2 cellular contexts compared by ENCODE assay signal in the genomic region with DNA sequence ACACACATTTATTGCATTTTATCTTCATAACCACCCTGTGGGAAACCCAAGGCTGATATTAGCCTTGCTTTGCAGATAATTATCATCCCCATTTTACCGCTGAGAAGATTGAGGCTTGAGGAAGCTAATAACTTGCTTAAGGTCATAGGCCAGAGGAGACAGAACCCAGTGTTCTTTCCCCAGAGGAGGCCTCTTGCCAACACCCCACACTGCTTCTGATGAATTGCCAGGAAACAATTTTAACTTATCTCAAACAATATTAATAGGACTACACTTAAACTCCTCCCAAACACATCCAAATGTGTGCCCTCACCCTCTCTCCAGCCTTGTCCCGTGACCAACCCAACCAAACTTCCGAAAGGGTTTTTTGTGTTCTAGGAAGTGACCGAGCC.
A peak's percentile ranks its signal among the peaks of the same experiment; 100 is the strongest.
TF ChIP-seq lines count a peak whose summit lies in the region.

No MANE protein-coding gene starts in this region.

TF ChIP-seq in K562, 482 proteins besides CTCF, POLR2A, EP300 and RAD21:
- TF ChIP-seq MAFF (IDR thresholded peaks at IDR 0.05; ENCODE audit: low read length) (no peak), RCOR1 (IDR thresholded peaks at IDR 0.05; ENCODE audit: borderline replicate concordance in 1 of 2, low read depth in 2 of 2, low read length in 2 of 2) (peak in 1 of 2 experiments; percentile 41; a peak in 2 of 4 replicates), ESRRA (IDR thresholded peaks at IDR 0.05; ENCODE audit: borderline replicate concordance, low read depth) (peak; percentile 84), KDM1A (IDR thresholded peaks at IDR 0.05) (peak; percentile 61 to 75; a peak in 3 of 4 replicates), POLR2G (IDR thresholded peaks at IDR 0.05; ENCODE audit: low read depth, low read length) (peak; percentile 6; the same call in 1 of the 2 replicates), ETV1 (tag; conservative IDR thresholded peaks at IDR 0.05; ENCODE audit: low read depth) (0 out of 2 replicates have a peak, but pooled peaks have one; percentile 24), BCOR (IDR thresholded peaks at IDR 0.05) (peak; percentile 92), DACH1 (IDR thresholded peaks at IDR 0.05; ENCODE audit: partially characterized antibody) (peak; percentile 36), KDM5B (IDR thresholded peaks at IDR 0.05; ENCODE audit: insufficient replicate concordance, low read depth, low read length) (no peak), NR2F6 (CRISPR knock-in tag; IDR thresholded peaks at IDR 0.05) (no peak), WHSC1 (IDR thresholded peaks at IDR 0.05; ENCODE audit: low read length) (no peak), XRCC4 (IDR thresholded peaks at IDR 0.05; ENCODE audit: extremely low read depth, insufficient read depth, insufficient read length) (no peak), MTA3 (IDR thresholded peaks at IDR 0.05; ENCODE audit: borderline replicate concordance) (no peak), ADNP (tag; IDR thresholded peaks at IDR 0.05) (peak; percentile 91), RBM25 (IDR thresholded peaks at IDR 0.05; ENCODE audit: low read depth, low read length, severe bottlenecking) (peak; percentile 91), STAT5A (IDR thresholded peaks at IDR 0.05; ENCODE audit: borderline replicate concordance, low read length) (no peak)
- TF ChIP-seq, protein P1, sequence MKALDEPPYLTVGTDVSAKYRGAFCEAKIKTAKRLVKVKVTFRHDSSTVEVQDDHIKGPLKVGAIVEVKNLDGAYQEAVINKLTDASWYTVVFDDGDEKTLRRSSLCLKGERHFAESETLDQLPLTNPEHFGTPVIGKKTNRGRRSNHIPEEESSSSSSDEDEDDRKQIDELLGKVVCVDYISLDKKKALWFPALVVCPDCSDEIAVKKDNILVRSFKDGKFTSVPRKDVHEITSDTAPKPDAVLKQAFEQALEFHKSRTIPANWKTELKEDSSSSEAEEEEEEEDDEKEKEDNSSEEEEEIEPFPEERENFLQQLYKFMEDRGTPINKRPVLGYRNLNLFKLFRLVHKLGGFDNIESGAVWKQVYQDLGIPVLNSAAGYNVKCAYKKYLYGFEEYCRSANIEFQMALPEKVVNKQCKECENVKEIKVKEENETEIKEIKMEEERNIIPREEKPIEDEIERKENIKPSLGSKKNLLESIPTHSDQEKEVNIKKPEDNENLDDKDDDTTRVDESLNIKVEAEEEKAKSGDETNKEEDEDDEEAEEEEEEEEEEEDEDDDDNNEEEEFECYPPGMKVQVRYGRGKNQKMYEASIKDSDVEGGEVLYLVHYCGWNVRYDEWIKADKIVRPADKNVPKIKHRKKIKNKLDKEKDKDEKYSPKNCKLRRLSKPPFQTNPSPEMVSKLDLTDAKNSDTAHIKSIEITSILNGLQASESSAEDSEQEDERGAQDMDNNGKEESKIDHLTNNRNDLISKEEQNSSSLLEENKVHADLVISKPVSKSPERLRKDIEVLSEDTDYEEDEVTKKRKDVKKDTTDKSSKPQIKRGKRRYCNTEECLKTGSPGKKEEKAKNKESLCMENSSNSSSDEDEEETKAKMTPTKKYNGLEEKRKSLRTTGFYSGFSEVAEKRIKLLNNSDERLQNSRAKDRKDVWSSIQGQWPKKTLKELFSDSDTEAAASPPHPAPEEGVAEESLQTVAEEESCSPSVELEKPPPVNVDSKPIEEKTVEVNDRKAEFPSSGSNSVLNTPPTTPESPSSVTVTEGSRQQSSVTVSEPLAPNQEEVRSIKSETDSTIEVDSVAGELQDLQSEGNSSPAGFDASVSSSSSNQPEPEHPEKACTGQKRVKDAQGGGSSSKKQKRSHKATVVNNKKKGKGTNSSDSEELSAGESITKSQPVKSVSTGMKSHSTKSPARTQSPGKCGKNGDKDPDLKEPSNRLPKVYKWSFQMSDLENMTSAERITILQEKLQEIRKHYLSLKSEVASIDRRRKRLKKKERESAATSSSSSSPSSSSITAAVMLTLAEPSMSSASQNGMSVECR (CRISPR knock-in tag; IDR thresholded peaks at IDR 0.05) = no peak

TF ChIP-seq in HepG2, 621 proteins besides CTCF, POLR2A, EP300 and RAD21:
- TF ChIP-seq ARID2 (CRISPR knock-in tag; IDR thresholded peaks at IDR 0.05; ENCODE audit: borderline replicate concordance) (peak; percentile 85; the same call in 1 of the 2 replicates), NFYC (CRISPR knock-in tag; IDR thresholded peaks at IDR 0.05) (no peak), FOXJ3 (CRISPR knock-in tag; IDR thresholded peaks at IDR 0.05; ENCODE audit: borderline replicate concordance) (peak; percentile 6; the same call in 1 of the 2 replicates), ZBTB3 (CRISPR knock-in tag; IDR thresholded peaks at IDR 0.05; ENCODE audit: borderline replicate concordance, low read depth) (0 out of 2 replicates have a peak, but pooled peaks have one; percentile 18), PRMT3 (CRISPR knock-in tag; IDR thresholded peaks at IDR 0.05; ENCODE audit: borderline replicate concordance, low read depth) (0 out of 2 replicates have a peak, but pooled peaks have one; percentile 2), ZNF260 (CRISPR knock-in tag; IDR thresholded peaks at IDR 0.05; ENCODE audit: borderline replicate concordance, low read depth) (no peak), ZMYM3 (CRISPR knock-in tag; IDR thresholded peaks at IDR 0.05) (0 out of 2 replicates have a peak, but pooled peaks have one; percentile 41), ZNF629 (CRISPR knock-in tag; conservative IDR thresholded peaks at IDR 0.05) (peak; percentile 96), ZNF572 (CRISPR knock-in tag; IDR thresholded peaks at IDR 0.05) (0 out of 2 replicates have a peak, but pooled peaks have one; percentile 50), BRCA1 (CRISPR knock-in tag; IDR thresholded peaks at IDR 0.05) (no peak), ZNF7 (CRISPR knock-in tag; IDR thresholded peaks at IDR 0.05) (no peak)
- TF ChIP-seq, protein P2, sequence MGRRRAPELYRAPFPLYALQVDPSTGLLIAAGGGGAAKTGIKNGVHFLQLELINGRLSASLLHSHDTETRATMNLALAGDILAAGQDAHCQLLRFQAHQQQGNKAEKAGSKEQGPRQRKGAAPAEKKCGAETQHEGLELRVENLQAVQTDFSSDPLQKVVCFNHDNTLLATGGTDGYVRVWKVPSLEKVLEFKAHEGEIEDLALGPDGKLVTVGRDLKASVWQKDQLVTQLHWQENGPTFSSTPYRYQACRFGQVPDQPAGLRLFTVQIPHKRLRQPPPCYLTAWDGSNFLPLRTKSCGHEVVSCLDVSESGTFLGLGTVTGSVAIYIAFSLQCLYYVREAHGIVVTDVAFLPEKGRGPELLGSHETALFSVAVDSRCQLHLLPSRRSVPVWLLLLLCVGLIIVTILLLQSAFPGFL (CRISPR knock-in tag; IDR thresholded peaks at IDR 0.05) = 0 out of 2 replicates have a peak, but pooled peaks have one; percentile 3
- TF ChIP-seq, protein P3, sequence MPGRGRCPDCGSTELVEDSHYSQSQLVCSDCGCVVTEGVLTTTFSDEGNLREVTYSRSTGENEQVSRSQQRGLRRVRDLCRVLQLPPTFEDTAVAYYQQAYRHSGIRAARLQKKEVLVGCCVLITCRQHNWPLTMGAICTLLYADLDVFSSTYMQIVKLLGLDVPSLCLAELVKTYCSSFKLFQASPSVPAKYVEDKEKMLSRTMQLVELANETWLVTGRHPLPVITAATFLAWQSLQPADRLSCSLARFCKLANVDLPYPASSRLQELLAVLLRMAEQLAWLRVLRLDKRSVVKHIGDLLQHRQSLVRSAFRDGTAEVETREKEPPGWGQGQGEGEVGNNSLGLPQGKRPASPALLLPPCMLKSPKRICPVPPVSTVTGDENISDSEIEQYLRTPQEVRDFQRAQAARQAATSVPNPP (CRISPR knock-in tag; IDR thresholded peaks at IDR 0.05) = peak; percentile 1; the same call in 1 of the 2 replicates
- TF ChIP-seq, protein P4, sequence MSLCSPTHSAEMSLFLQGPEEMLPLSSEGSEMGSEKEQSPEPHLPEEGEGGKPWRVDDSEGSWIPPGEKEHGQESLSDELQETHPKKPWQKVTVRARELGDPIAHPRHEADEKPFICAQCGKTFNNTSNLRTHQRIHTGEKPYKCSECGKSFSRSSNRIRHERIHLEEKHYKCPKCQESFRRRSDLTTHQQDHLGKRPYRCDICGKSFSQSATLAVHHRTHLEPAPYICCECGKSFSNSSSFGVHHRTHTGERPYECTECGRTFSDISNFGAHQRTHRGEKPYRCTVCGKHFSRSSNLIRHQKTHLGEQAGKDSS (CRISPR knock-in tag; IDR thresholded peaks at IDR 0.05; ENCODE audit: borderline replicate concordance, low read depth) = no peak
- TF ChIP-seq, protein P5, sequence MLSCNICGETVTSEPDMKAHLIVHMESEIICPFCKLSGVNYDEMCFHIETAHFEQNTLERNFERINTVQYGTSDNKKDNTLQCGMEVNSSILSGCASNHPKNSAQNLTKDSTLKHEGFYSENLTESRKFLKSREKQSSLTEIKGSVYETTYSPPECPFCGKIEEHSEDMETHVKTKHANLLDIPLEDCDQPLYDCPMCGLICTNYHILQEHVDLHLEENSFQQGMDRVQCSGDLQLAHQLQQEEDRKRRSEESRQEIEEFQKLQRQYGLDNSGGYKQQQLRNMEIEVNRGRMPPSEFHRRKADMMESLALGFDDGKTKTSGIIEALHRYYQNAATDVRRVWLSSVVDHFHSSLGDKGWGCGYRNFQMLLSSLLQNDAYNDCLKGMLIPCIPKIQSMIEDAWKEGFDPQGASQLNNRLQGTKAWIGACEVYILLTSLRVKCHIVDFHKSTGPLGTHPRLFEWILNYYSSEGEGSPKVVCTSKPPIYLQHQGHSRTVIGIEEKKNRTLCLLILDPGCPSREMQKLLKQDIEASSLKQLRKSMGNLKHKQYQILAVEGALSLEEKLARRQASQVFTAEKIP (CRISPR knock-in tag; IDR thresholded peaks at IDR 0.05; ENCODE audit: borderline replicate concordance) = 0 out of 2 replicates have a peak, but pooled peaks have one; percentile 50
